ENCODE assay signal across 22 cellular contexts in genomic region chr17:50428126-50428525, GRCh38. TPM values are rescaled to one million over a fixed set of nuclear protein-coding genes. Genes with fewer than 3 reads are reported as not detected.
DNase-seq lines count a peak whose midpoint lies in the region; ATAC-seq and TF ChIP-seq lines count a peak whose summit lies in the region.
"Not testable (repeated sequence)": the region's sequence is repeated elsewhere in the genome, so short reads cannot be mapped to it uniquely, and the experiment has no call there.
"Had no signal": no experiment of that assay in that cellular context is flagged by ENCODE, and none has a peak within 500 bp of the region (broad histone marks: within the 10 kb centered on the region; RNA-seq: fewer than 3 reads in every experiment).

No MANE protein-coding gene starts in this region.

- not testable (repeated sequence) for ATAC-seq in activated T-helper 17 cell treated with anti-CD3 and anti-CD28 coated beads, Interleukin-2, amount 50 U/mL, for 72 hours (replicated peaks); naive thymus-derived CD4-positive, alpha-beta T cell; upper lobe of right lung

- TF ChIP-seq POLR2A in breast epithelium (IDR thresholded peaks at IDR 0.05), result not testable (repeated sequence)

- POLR2A ChIA-PET in RWPE1 (lab: Yijun Ruan, JAX; ENCODE audit: low non-redundant PET); naive thymus-derived CD4-positive, alpha-beta T cell (lab: Charles Lee): not testable (repeated sequence)

- H3F3A ChIP-seq in DOHH2 (ENCODE audit: control insufficient read depth, insufficient read depth), result not testable (repeated sequence)

- not testable (repeated sequence) for H3K27ac ChIP-seq in DOHH2 (ENCODE audit: low read depth, low read length); naive thymus-derived CD4-positive, alpha-beta T cell (ENCODE audit: low read depth, low read length)
- H3K27ac ChIP-seq in RWPE1 (peak overlapping the region; percentile 85), breast epithelium (peak overlapping the region; percentile 86 to 91), hepatocyte (peak overlapping the region; percentile 85), skeletal muscle tissue (ENCODE audit: low read depth, low read length) (peak overlapping the region; percentile 72), upper lobe of right lung (peak overlapping the region; percentile 78)

- not testable (repeated sequence) for H4K20me1 ChIP-seq in DOHH2 (ENCODE audit: control insufficient read depth, insufficient read depth, low read depth, low read length); hepatocyte (ENCODE audit: insufficient read depth, poor library complexity, severe bottlenecking)

- not testable (repeated sequence) for H3K27me3 Mint-ChIP-seq in activated T-helper 17 cell treated with anti-CD3 and anti-CD28 coated beads, Interleukin-2, amount 50 U/mL, for 72 hours; naive thymus-derived CD4-positive, alpha-beta T cell

- H3K9me3 ChIP-seq in DOHH2 (ENCODE audit: control insufficient read depth, insufficient read depth, low read length); breast epithelium; hepatocyte (ENCODE audit: low read depth); naive thymus-derived CD4-positive, alpha-beta T cell (ENCODE audit: control insufficient read depth in 2 of 3, low read length in 3 of 3); skeletal muscle tissue (ENCODE audit: control insufficient read depth in 3 of 3, low read length in 3 of 3); upper lobe of right lung: not testable (repeated sequence)

- not testable (repeated sequence) for H3K4me3 ChIP-seq in DOHH2 (ENCODE audit: low read length); hepatocyte; naive thymus-derived CD4-positive, alpha-beta T cell (ENCODE audit: low read length); upper lobe of right lung
- H3K4me3 ChIP-seq in breast epithelium, result peak overlapping the region in 2 of 3 donors; percentile 77 to 81
- peak overlapping the region in 1 of 3 donors; percentile 67 for H3K4me3 ChIP-seq in skeletal muscle tissue (ENCODE audit: low read length in 3 of 3)

- CTCF ChIA-PET in RWPE1 (lab: Yijun Ruan, JAX), result interaction anchor here (0.6 to 1.2 kb wide), 2 partner anchors 14 to 84 kb away, joined by 4 to 6 read pairs; no protein-coding TSS in a partner anchor
- CTCF ChIA-PET in naive thymus-derived CD4-positive, alpha-beta T cell (lab: Charles Lee), result not testable (repeated sequence)

- H3K9me3 Mint-ChIP-seq in activated T-helper 17 cell treated with anti-CD3 and anti-CD28 coated beads, Interleukin-2, amount 50 U/mL, for 72 hours; naive thymus-derived CD4-positive, alpha-beta T cell: not testable (repeated sequence)

- H3K4me3 Mint-ChIP-seq in activated T-helper 17 cell treated with anti-CD3 and anti-CD28 coated beads, Interleukin-2, amount 50 U/mL, for 72 hours, result peak overlapping the region; percentile 84
- peak overlapping the region in 7 of 10 donors; percentile 18 to 89 (median 85) for H3K4me3 Mint-ChIP-seq in naive thymus-derived CD4-positive, alpha-beta T cell

- peak overlapping the region in 1 of 3 donors; percentile 22 for H3K9ac ChIP-seq in skeletal muscle tissue (ENCODE audit: low read depth in 1 of 3, low read length in 3 of 3)

- not testable (repeated sequence) for H3K27me3 ChIP-seq in DOHH2 (ENCODE audit: control insufficient read depth, low read length); breast epithelium; hepatocyte; naive thymus-derived CD4-positive, alpha-beta T cell (ENCODE audit: control insufficient read depth in 2 of 2, insufficient read depth in 2 of 2, low read length in 2 of 2); skeletal muscle tissue (ENCODE audit: control insufficient read depth in 3 of 3, insufficient read depth in 3 of 3, low read length in 3 of 3); upper lobe of right lung

- not testable (repeated sequence) for H3K36me3 ChIP-seq in DOHH2 (ENCODE audit: control insufficient read depth, low read length); breast epithelium; hepatocyte (replicated peaks; ENCODE audit: insufficient read depth, low read depth); naive thymus-derived CD4-positive, alpha-beta T cell (ENCODE audit: control insufficient read depth in 2 of 3, insufficient read depth in 3 of 3, low read length in 3 of 3); skeletal muscle tissue (ENCODE audit: control insufficient read depth in 3 of 3, insufficient read depth in 3 of 3, low read length in 3 of 3); upper lobe of right lung

- not testable (repeated sequence) for TF ChIP-seq CTCF in DOHH2 (IDR thresholded peaks at IDR 0.05; ENCODE audit: low read depth, low read length, poor library complexity, severe bottlenecking); RWPE1 (conservative IDR thresholded peaks at IDR 0.05; ENCODE audit: low read depth); breast epithelium (IDR thresholded peaks at IDR 0.05); hepatocyte (IDR thresholded peaks at IDR 0.05; ENCODE audit: poor library complexity); upper lobe of right lung (IDR thresholded peaks at IDR 0.05)

- 78% methylated on average over 6 of the region's 6 CpGs for WGBS in hepatocyte (ENCODE audit: low lambda C conversion rate, missing lambda C conversion rate)

- not testable (repeated sequence) for H2AFZ ChIP-seq in hepatocyte

- H3K36me3 Mint-ChIP-seq in activated T-helper 17 cell treated with anti-CD3 and anti-CD28 coated beads, Interleukin-2, amount 50 U/mL, for 72 hours (ENCODE audit: low read depth); naive thymus-derived CD4-positive, alpha-beta T cell: not testable (repeated sequence)

- H3K4me1 Mint-ChIP-seq in activated T-helper 17 cell treated with anti-CD3 and anti-CD28 coated beads, Interleukin-2, amount 50 U/mL, for 72 hours, result not testable (repeated sequence)
- H3K4me1 Mint-ChIP-seq in naive thymus-derived CD4-positive, alpha-beta T cell, result peaks cover 14 to 34% (median 24%) of the 10 kb centered on the region in 7 donors

- peaks cover 24% of the 10 kb centered on the region for H3K4me1 ChIP-seq in DOHH2 (ENCODE audit: control insufficient read depth, low read length)
- peaks cover 6 to 10% of the 10 kb centered on the region in 2 donors for H3K4me1 ChIP-seq in breast epithelium
- peaks cover 41% of the 10 kb centered on the region for H3K4me1 ChIP-seq in hepatocyte (ENCODE audit: insufficient read depth)
- H3K4me1 ChIP-seq in naive thymus-derived CD4-positive, alpha-beta T cell (ENCODE audit: control insufficient read depth in 2 of 2, insufficient read depth in 2 of 2, low read length in 2 of 2), result peaks cover 18 to 21% of the 10 kb centered on the region in 2 donors
- peaks cover 64 to 78% (median 65%) of the 10 kb centered on the region in 3 donors for H3K4me1 ChIP-seq in skeletal muscle tissue (ENCODE audit: control insufficient read depth in 3 of 3, insufficient read depth in 3 of 3, low read length in 3 of 3)
- peaks cover 41% of the 10 kb centered on the region for H3K4me1 ChIP-seq in upper lobe of right lung

- not testable (repeated sequence) for DNase-seq in RWPE1 (ENCODE audit: low spot score); breast epithelium (ENCODE audit: low spot score in 2 of 2); hepatocyte (ENCODE audit: low spot score); naive thymus-derived CD4-positive, alpha-beta T cell; upper lobe of right lung

- intact Hi-C loops in breast epithelium (cut with DNase I; ENCODE audit: low total_unique reads); naive thymus-derived CD4-positive, alpha-beta T cell (cut with micrococcal nuclease); upper lobe of right lung (cut with DNase I): not testable (repeated sequence)

- H3K4me2 ChIP-seq in DOHH2 (ENCODE audit: low read length) (peak overlapping the region; percentile 100; the same call in 1 of the 2 replicates), hepatocyte (peak overlapping the region; percentile 92)

- H3K79me2 ChIP-seq in DOHH2 (ENCODE audit: control insufficient read depth, low read length), result not testable (repeated sequence)
- H3K79me2 ChIP-seq in hepatocyte, result peaks cover 39% of the 10 kb centered on the region

- H3K27ac Mint-ChIP-seq in activated T-helper 17 cell treated with anti-CD3 and anti-CD28 coated beads, Interleukin-2, amount 50 U/mL, for 72 hours, result peak overlapping the region; percentile 38
- H3K27ac Mint-ChIP-seq in naive thymus-derived CD4-positive, alpha-beta T cell, result peak overlapping the region in 3 of 9 donors; percentile 34 to 91 (median 83)

- H3K9me2 ChIP-seq in DOHH2 (replicated peaks; ENCODE audit: control insufficient read depth, low read length); hepatocyte (replicated peaks; ENCODE audit: insufficient read depth): not testable (repeated sequence)

RNA-seq across cellular contexts. Expression of gene ACSF2, which starts 2.1 kb away (rescaled TPM):
- total RNA-seq in activated T-helper 17 cell treated with anti-CD3 and anti-CD28 coated beads, Interleukin-2, amount 50 U/mL, for 72 hours, result 10 to 100 TPM; 12.4 to 13.6 TPM
- total RNA-seq in breast epithelium (10 to 100 TPM; 19.4 to 95.4 (median 86.3) TPM), hepatocyte (37.7 and 47.9 TPM in 2 replicates), skeletal muscle tissue (51.1 TPM), upper lobe of right lung (73.9 TPM)
- polyA plus RNA-seq in hepatocyte, result 39.1 and 43.1 TPM in 2 replicates
- 10 to 100 TPM; 20.1 to 36.2 (median 22.9) TPM for total RNA-seq in naive thymus-derived CD4-positive, alpha-beta T cell
- 1 to 10 TPM; 2.2 to 2.6 TPM for polyA plus RNA-seq in naive thymus-derived CD4-positive, alpha-beta T cell

RNA-seq across cellular contexts. Expression of gene LRRC59, which starts 30.8 kb away (rescaled TPM):
- 100 to 1,000 TPM in 1 of 2 donors, 10 to 100 TPM in 1; 37.1 to 101 TPM for total RNA-seq in activated T-helper 17 cell treated with anti-CD3 and anti-CD28 coated beads, Interleukin-2, amount 50 U/mL, for 72 hours
- total RNA-seq in breast epithelium (10 to 100 TPM; 42.1 to 72.8 (median 54.0) TPM), hepatocyte (97.9 and 121 TPM in 2 replicates), skeletal muscle tissue (43.3 TPM), upper lobe of right lung (68.0 TPM)
- polyA plus RNA-seq in hepatocyte, result 82.3 and 105 TPM in 2 replicates
- total RNA-seq in naive thymus-derived CD4-positive, alpha-beta T cell, result 10 to 100 TPM; 27.6 to 67.1 (median 42.4) TPM
- 10 to 100 TPM; 13.4 to 15.2 TPM for polyA plus RNA-seq in naive thymus-derived CD4-positive, alpha-beta T cell

RNA-seq across cellular contexts. Expression of gene CHAD, which starts 40.6 kb away (rescaled TPM):
- total RNA-seq in activated T-helper 17 cell treated with anti-CD3 and anti-CD28 coated beads, Interleukin-2, amount 50 U/mL, for 72 hours, result not detected
- total RNA-seq in breast epithelium (1 to 10 TPM in 2 of 3 donors, not detected in 1; 2.3 to 5.6 TPM), hepatocyte (0.20 and 0.40 TPM in 2 replicates), skeletal muscle tissue (1.6 TPM), upper lobe of right lung (not detected)
- polyA plus RNA-seq in hepatocyte, result 1.1 and 1.8 TPM in 2 replicates
- total RNA-seq in naive thymus-derived CD4-positive, alpha-beta T cell, result not detected
- polyA plus RNA-seq in naive thymus-derived CD4-positive, alpha-beta T cell, result not detected
- total RNA-seq: activated CD8-positive, alpha-beta memory T cell treated with anti-CD3 and anti-CD28 coated beads, Interleukin-2, amount 10 ng/mL, durations not matched to agents 7 days and 5 days; activated T-cell treated with anti-CD3 and anti-CD28 coated beads, Interleukin-2, amount 50 U/mL, for 4 hours; endothelial cell of umbilical vein; glomerular endothelial cell; H7; HT-29; NCI-H460; osteoblast; renal cortical epithelial cell; RPMI7951; SJSA1 had no signal
- polyA plus RNA-seq: BJ, endothelial cell of umbilical vein, spleen had no signal

RNA-seq across cellular contexts. Expression of gene RSAD1, which starts 50.5 kb away (rescaled TPM):
- total RNA-seq in activated T-helper 17 cell treated with anti-CD3 and anti-CD28 coated beads, Interleukin-2, amount 50 U/mL, for 72 hours, result 10 to 100 TPM; 21.3 to 29.5 TPM
- total RNA-seq in breast epithelium (10 to 100 TPM; 33.6 to 39.0 (median 35.1) TPM), hepatocyte (28.6 and 29.7 TPM in 2 replicates), skeletal muscle tissue (12.0 TPM), upper lobe of right lung (34.3 TPM)
- 30.4 and 44.2 TPM in 2 replicates for polyA plus RNA-seq in hepatocyte
- 10 to 100 TPM; 38.3 to 91.0 (median 54.6) TPM for total RNA-seq in naive thymus-derived CD4-positive, alpha-beta T cell
- polyA plus RNA-seq in naive thymus-derived CD4-positive, alpha-beta T cell, result 10 to 100 TPM; 56.8 to 76.0 TPM

RNA-seq across cellular contexts. Expression of gene EME1, which starts 55.1 kb away (rescaled TPM):
- total RNA-seq in activated T-helper 17 cell treated with anti-CD3 and anti-CD28 coated beads, Interleukin-2, amount 50 U/mL, for 72 hours, result 10 to 100 TPM; 20.8 to 48.7 TPM
- total RNA-seq in breast epithelium, result 1 to 10 TPM in 1 of 3 donors, under 1 TPM in 2; 0.29 to 2.0 (median 0.64) TPM
- total RNA-seq in hepatocyte, result 1.9 and 2.1 TPM in 2 replicates
- 5.1 and 7.2 TPM in 2 replicates for polyA plus RNA-seq in hepatocyte
- 10 to 100 TPM in 1 of 5 experiments, 1 to 10 TPM in 3, under 1 TPM in 1; 0.61 to 17.5 (median 2.2) TPM for total RNA-seq in naive thymus-derived CD4-positive, alpha-beta T cell
- not detected for polyA plus RNA-seq in naive thymus-derived CD4-positive, alpha-beta T cell
- total RNA-seq in skeletal muscle tissue, result 2.1 TPM
- total RNA-seq in upper lobe of right lung, result 1.3 TPM
- total RNA-seq: mesenteric fat pad had no signal
